Comparison of ENCODE assay signal across 9 cellular contexts in the genomic region with DNA sequence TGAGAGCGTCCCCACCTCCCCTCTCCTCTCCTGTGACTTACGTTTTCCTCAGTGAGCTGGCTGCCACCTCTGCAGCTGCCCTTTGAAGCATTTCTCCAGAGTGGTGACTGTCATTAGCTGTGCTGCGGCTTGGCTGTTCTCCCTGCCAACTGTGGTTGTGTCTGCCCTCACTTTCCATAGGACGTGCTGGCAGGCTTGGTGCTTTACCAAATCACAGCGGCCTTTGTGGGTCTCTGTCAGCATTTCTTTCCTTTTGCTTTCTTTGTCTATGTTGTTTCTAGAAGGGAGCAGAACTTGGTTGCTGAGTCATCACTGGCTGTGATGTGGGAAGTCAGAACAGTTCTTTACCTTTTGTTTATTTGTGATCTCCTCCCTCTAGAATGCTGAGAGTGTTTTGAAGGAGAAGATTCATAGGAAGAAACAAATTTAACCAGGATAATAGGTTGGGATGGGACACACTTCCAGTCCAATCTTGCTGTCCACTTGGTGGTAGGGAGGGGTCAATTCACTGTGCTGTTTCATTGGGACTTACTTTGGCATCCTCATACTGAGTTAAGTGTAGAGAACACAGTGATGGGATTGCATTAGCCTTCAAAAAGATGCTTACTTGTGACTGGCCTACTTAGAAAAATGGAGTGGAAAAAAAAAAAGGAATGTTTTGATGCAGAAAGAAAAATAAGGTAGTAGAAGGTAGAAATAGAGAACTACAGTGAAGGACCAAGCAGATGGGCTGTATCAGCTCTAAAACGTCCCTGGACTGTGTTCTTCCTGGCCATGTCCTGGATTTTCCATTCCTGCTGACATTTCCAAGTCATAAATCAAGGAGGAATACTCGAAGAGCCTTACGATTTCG.
A peak's percentile ranks its signal among the peaks of the same experiment; 100 is the strongest.
DNase-seq lines count a peak whose midpoint lies in the region; ATAC-seq and TF ChIP-seq lines count a peak whose summit lies in the region.
"Had no signal": no experiment of that assay in that cellular context is flagged by ENCODE, and none has a peak within 500 bp of the region (broad histone marks: within the 10 kb centered on the region; RNA-seq: fewer than 3 reads in every experiment).

No MANE protein-coding gene starts in this region.

- H3K4me1 Mint-ChIP-seq in nephron: peaks cover 36% of the 10 kb centered on the region

- WGBS in body of pancreas, 2 donors: 46 to 54% methylated on average over 9 of the region's 9 CpGs

- peak overlapping the region in 2 of 3 experiments; percentile 13 to 29 for H3K4me3 Mint-ChIP-seq in nephron

- H3K27me3 ChIP-seq in breast epithelium (no peaks in the 10 kb centered on the region), uterus (no peaks in the 10 kb centered on the region), body of pancreas (no peaks in the 10 kb centered on the region)

- H3K4me1 ChIP-seq in breast epithelium: peaks cover 11 to 17% of the 10 kb centered on the region in 2 donors
- peaks cover 12 to 16% of the 10 kb centered on the region in 2 donors for H3K4me1 ChIP-seq in uterus
- H3K4me1 ChIP-seq in body of pancreas: peaks cover 13% of the 10 kb centered on the region

- DNase-seq in activated T-cell treated with anti-CD3 and anti-CD28 coated beads for 24 hours (ENCODE audit: low read depth): peak; percentile 28
- no peak for DNase-seq in activated T-cell treated with anti-CD3 and anti-CD28 coated beads, Interleukin-2, amount 50 U/mL, for 1 hour
- peak in 1 of 2 donors; percentile 47 for DNase-seq in breast epithelium (ENCODE audit: low spot score in 2 of 2)
- peak; percentile 67 to 77 for DNase-seq in uterus
- DNase-seq in NK-92 (lab: John Stamatoyannopoulos, UW; ENCODE audit: unreplicated experiment): no peak
- DNase-seq in body of pancreas: no peak
- DNase-seq: NCI-H524 treated with DMSO at 0.1 percent for 48 hours had no signal

- H3K9me3 ChIP-seq in breast epithelium (no peaks in the 10 kb centered on the region), uterus (no peaks in the 10 kb centered on the region), body of pancreas (no peaks in the 10 kb centered on the region)

- TF ChIP-seq CTCF in breast epithelium (IDR thresholded peaks at IDR 0.05) (no peak), nephron (IDR thresholded peaks at IDR 0.05; ENCODE audit: unreplicated experiment in 3 of 3) (no peak), uterus (IDR thresholded peaks at IDR 0.05) (no peak), body of pancreas (IDR thresholded peaks at IDR 0.05) (no peak)

- ATAC-seq in body of pancreas (no peak), GM19397 (IDR thresholded peaks at IDR 0.05; ENCODE audit: unreplicated experiment) (no peak)

- H3K36me3 ChIP-seq in breast epithelium: no peaks in the 10 kb centered on the region
- H3K36me3 ChIP-seq in uterus: no peaks in the 10 kb centered on the region
- H3K36me3 ChIP-seq in body of pancreas (replicated peaks in 1 of 2; ENCODE audit: insufficient read depth in 1 of 2, low read depth in 2 of 2): no peaks in the 10 kb centered on the region

- no peaks in the 10 kb centered on the region for H3K36me3 Mint-ChIP-seq in nephron (ENCODE audit: low read depth)

- TF ChIP-seq POLR2A in breast epithelium (IDR thresholded peaks at IDR 0.05) (no peak), uterus (IDR thresholded peaks at IDR 0.05) (no peak), body of pancreas (IDR thresholded peaks at IDR 0.05) (no peak)

- H3K27ac ChIP-seq in breast epithelium (peak overlapping the region; percentile 83 to 94), uterus (peak overlapping the region; percentile 89 to 94), body of pancreas (peak overlapping the region in 2 of 4 donors; percentile 6 to 15)

- H3K4me3 ChIP-seq in breast epithelium: peak overlapping the region in 1 of 3 donors; percentile 26
- H3K4me3 ChIP-seq in uterus: peak overlapping the region in 1 of 2 donors; percentile 9
- no peak overlapping the region for H3K4me3 ChIP-seq in body of pancreas

- no peaks in the 10 kb centered on the region for H3K27me3 Mint-ChIP-seq in nephron (ENCODE audit: low read depth)

- no peaks in the 10 kb centered on the region for H3K9me3 Mint-ChIP-seq in nephron

- intact Hi-C loops in breast epithelium (cut with DNase I; ENCODE audit: low total_unique reads) (no loop called here), uterus (cut with DNase I; ENCODE audit: low total_unique reads) (no loop called here), body of pancreas (cut with DNase I) (no loop called here)

- peak overlapping the region; percentile 62 to 85 (median 81) for H3K27ac Mint-ChIP-seq in nephron

Comparison
In these comparisons a context has a peak if more than half of its experiments do, and no peak if none do; other contexts are left out.
1. DNase-seq: peak in activated T-cell treated with anti-CD3 and anti-CD28 coated beads for 24 hours (single experiment) and uterus (2 of 2); none in activated T-cell treated with anti-CD3 and anti-CD28 coated beads, Interleukin-2, amount 50 U/mL, for 1 hour (single experiment), NK-92 (single experiment) and body of pancreas (0 of 4).